Comparison of ENCODE assay signal across 2 cellular contexts in the genomic region with DNA sequence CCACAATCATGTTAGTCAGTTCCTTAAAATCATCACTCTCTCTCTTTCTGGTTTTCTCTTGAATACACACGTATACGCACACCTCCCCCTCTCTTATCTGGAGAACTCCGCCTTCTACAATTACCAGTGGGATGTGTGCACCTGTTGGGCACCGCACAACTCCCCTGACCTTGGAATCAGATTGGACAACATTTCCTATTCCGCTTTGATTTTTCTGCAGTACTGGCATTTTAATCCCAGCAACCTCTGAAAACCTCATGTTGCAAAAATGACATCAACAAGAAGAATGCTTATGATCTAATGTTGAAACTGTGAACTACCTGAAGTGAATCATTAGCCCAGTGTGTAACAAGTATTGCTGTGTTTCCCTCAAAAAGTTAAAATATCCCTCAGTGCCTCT.
TF ChIP-seq lines count a peak whose summit lies in the region.

No MANE protein-coding gene starts in this region.

TF ChIP-seq in IMR-90, 13 proteins besides CTCF, POLR2A, EP300 and RAD21:
- TF ChIP-seq, protein P1, sequence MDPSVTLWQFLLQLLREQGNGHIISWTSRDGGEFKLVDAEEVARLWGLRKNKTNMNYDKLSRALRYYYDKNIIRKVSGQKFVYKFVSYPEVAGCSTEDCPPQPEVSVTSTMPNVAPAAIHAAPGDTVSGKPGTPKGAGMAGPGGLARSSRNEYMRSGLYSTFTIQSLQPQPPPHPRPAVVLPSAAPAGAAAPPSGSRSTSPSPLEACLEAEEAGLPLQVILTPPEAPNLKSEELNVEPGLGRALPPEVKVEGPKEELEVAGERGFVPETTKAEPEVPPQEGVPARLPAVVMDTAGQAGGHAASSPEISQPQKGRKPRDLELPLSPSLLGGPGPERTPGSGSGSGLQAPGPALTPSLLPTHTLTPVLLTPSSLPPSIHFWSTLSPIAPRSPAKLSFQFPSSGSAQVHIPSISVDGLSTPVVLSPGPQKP (IDR thresholded peaks at IDR 0.05; ENCODE audit: borderline replicate concordance, low read depth, low read length), result no peak
- no peak for TF ChIP-seq BHLHE40 (IDR thresholded peaks at IDR 0.05; ENCODE audit: low read depth, low read length)
- no peak for TF ChIP-seq FOS (IDR thresholded peaks at IDR 0.05; ENCODE audit: low read depth, low read length)
- TF ChIP-seq RFX5 (IDR thresholded peaks at IDR 0.05; ENCODE audit: low read depth, low read length), result no peak
- TF ChIP-seq, protein P2, sequence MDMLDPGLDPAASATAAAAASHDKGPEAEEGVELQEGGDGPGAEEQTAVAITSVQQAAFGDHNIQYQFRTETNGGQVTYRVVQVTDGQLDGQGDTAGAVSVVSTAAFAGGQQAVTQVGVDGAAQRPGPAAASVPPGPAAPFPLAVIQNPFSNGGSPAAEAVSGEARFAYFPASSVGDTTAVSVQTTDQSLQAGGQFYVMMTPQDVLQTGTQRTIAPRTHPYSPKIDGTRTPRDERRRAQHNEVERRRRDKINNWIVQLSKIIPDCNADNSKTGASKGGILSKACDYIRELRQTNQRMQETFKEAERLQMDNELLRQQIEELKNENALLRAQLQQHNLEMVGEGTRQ (IDR thresholded peaks at IDR 0.05; ENCODE audit: low read depth, low read length), result no peak
- no peak for TF ChIP-seq RCOR1 (IDR thresholded peaks at IDR 0.05; ENCODE audit: insufficient replicate concordance, low read length)
- TF ChIP-seq CEBPB (IDR thresholded peaks at IDR 0.05; ENCODE audit: low read depth, low read length), result no peak
- TF ChIP-seq NFE2L2 (IDR thresholded peaks at IDR 0.05; ENCODE audit: low read depth, low read length), result no peak
- TF ChIP-seq SMC3 (IDR thresholded peaks at IDR 0.05; ENCODE audit: low read depth, low read length), result no peak
- TF ChIP-seq MAFK (IDR thresholded peaks at IDR 0.05; ENCODE audit: low read depth, low read length), result no peak
- TF ChIP-seq CHD1 (IDR thresholded peaks at IDR 0.05; ENCODE audit: low read depth, low read length), result no peak
- TF ChIP-seq MAZ (IDR thresholded peaks at IDR 0.05; ENCODE audit: borderline replicate concordance, low read depth, low read length), result no peak
- no peak for TF ChIP-seq MXI1 (IDR thresholded peaks at IDR 0.05; ENCODE audit: borderline replicate concordance, low read depth, low read length)

TF ChIP-seq in GM12878, 131 proteins besides CTCF, POLR2A, EP300 and RAD21:
- TF ChIP-seq ATF7 (IDR thresholded peaks at IDR 0.05; ENCODE audit: low read depth) (peak; percentile 35), KAT2A (conservative IDR thresholded peaks at IDR 0.05; ENCODE audit: control insufficient read depth, low read depth, low read length) (no peak)
